In the genomic region with DNA sequence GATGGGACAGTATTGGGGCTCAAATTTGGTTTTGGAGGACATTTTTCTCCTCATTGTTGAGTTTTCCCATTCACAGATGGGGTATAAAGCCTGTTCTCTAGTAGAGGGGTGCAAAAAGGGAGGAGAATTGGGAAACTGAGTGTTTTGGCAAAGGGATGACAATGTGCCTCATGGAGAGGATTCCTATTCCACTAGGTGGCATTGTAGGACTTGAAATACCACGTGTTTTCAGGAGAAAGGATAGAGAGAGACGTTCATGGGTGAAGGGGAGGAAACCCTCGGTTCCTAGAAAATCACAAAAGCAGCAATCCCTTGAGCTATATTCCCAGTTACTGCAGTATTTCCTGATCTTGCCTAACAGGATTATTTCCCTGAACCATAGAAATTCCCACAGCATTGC, we compare ENCODE assay signal across 13 cellular contexts.
A peak's percentile ranks its signal among the peaks of the same experiment; 100 is the strongest.
DNase-seq lines count a peak whose midpoint lies in the region; ATAC-seq and TF ChIP-seq lines count a peak whose summit lies in the region.
"Had no signal": no experiment of that assay in that cellular context is flagged by ENCODE, and none has a peak within 500 bp of the region (broad histone marks: within the 10 kb centered on the region; RNA-seq: fewer than 3 reads in every experiment).

No MANE protein-coding gene starts in this region.

- peak; percentile 35 for TF ChIP-seq RAD21 in IMR-90 (IDR thresholded peaks at IDR 0.05; ENCODE audit: low read length)

- H2AFZ ChIP-seq in IMR-90 (replicated peaks; ENCODE audit: low read length, poor library complexity) = no peak overlapping the region

- no peak overlapping the region for H3K56ac ChIP-seq in IMR-90 (ENCODE audit: extremely low read depth, insufficient read depth, low read length)

- H4K91ac ChIP-seq in IMR-90 (ENCODE audit: insufficient read depth, low read depth, low read length) = no peak overlapping the region

- DNase-seq in CD1c-positive myeloid dendritic cell (ENCODE audit: extremely low spot score) (peak; percentile 12), IMR-90 (peak; percentile 8), RPMI8226 (peak; percentile 13), foreskin keratinocyte (no peak), nucleus accumbens (lab: John Stamatoyannopoulos, UW) (no peak), NCI-H1436 treated with DMSO at 0.1 percent for 48 hours (lab: John Stamatoyannopoulos, UW) (no peak), AG20443 (ENCODE audit: low spot score) (no peak)
- DNase-seq in activated T-cell treated with anti-CD3 and anti-CD28 coated beads, Interleukin-2, amount 50 U/mL, for 4 hours = no peak
- DNase-seq: anterior cingulate cortex; CD8-positive, alpha-beta memory T cell; stimulated activated CD4-positive, alpha-beta T cell treated with anti-CD3 and anti-CD28 coated beads, Interleukin-1b, Interleukin-23, amount 100 ng/mL, for 48 hours; T1000 had no signal

- H3K4me3 ChIP-seq in IMR-90 (ENCODE audit: insufficient read depth, low read depth, low read length) = no peak overlapping the region

- H3K9ac ChIP-seq in IMR-90 (ENCODE audit: low read depth, low read length) = no peak overlapping the region

- H3K23ac ChIP-seq in IMR-90 (ENCODE audit: low read depth, low read length) = no peak overlapping the region

- no peak overlapping the region for H3K14ac ChIP-seq in IMR-90 (replicated peaks; ENCODE audit: low read depth, low read length)

- H3K4ac ChIP-seq in IMR-90 (ENCODE audit: low read depth, low read length) = no peak overlapping the region

- POLR2A ChIA-PET in IMR-90 (lab: Charles Lee; ENCODE audit: unreplicated experiment) = no interaction called here

- TF ChIP-seq CTCF in IMR-90 (conservative IDR thresholded peaks at IDR 0.05; ENCODE audit: low read depth, low read length) = 0 out of 2 replicates have a peak, but pooled peaks have one; percentile 24
- TF ChIP-seq CTCF in foreskin keratinocyte (conservative IDR thresholded peaks at IDR 0.05) = peak; percentile 44

- H3K79me1 ChIP-seq in IMR-90 (ENCODE audit: low read depth in 1 of 2, low read length in 2 of 2) = no peaks in the 10 kb centered on the region

- H3K27me3 Mint-ChIP-seq in activated T-cell treated with anti-CD3 and anti-CD28 coated beads, Interleukin-2, amount 50 U/mL, for 4 hours (ENCODE audit: low read depth) = no peaks in the 10 kb centered on the region

- ATAC-seq in IMR-90 (ENCODE audit: low read depth) (no peak), foreskin keratinocyte (no peak)
- no peak for ATAC-seq in activated T-cell treated with anti-CD3 and anti-CD28 coated beads, Interleukin-2, amount 50 U/mL, for 4 hours

- H3K27ac ChIP-seq in IMR-90 (ENCODE audit: insufficient read depth, low read length) (no peak overlapping the region), foreskin keratinocyte (no peak overlapping the region)
- H3K27ac ChIP-seq: neutrophil had no signal

- no peak overlapping the region for H4K8ac ChIP-seq in IMR-90 (ENCODE audit: low read depth in 2 of 2, low read length in 2 of 2)

- H3K4me2 ChIP-seq in IMR-90 (ENCODE audit: low read depth, low read length) = no peak overlapping the region

- no CpG with 5 or more reads among the region's 3 CpGs for WGBS in IMR-90 (ENCODE audit: extremely low coverage in 2 of 2, insufficient read length in 1 of 2), 2 experiments

- H3K4me1 Mint-ChIP-seq in activated T-cell treated with anti-CD3 and anti-CD28 coated beads, Interleukin-2, amount 50 U/mL, for 4 hours (ENCODE audit: low read depth) = no peaks in the 10 kb centered on the region
- H3K4me1 Mint-ChIP-seq: CD8-positive, alpha-beta memory T cell had no signal

- dilution Hi-C loops in IMR-90 (cut with HindIII; ENCODE audit: low sequenced_read_pairs, unreplicated experiment) = no loop called here

- no peak overlapping the region for H2AK9ac ChIP-seq in IMR-90 (replicated peaks; ENCODE audit: low read depth, low read length, poor library complexity)

- CTCF ChIA-PET in IMR-90 (lab: Yijun Ruan, JAX) = no interaction called here

- no peak overlapping the region for H2BK5ac ChIP-seq in IMR-90 (ENCODE audit: low read depth, low read length, poor library complexity, severe bottlenecking)

- H4K20me1 ChIP-seq in IMR-90 (ENCODE audit: insufficient read depth, low read length) = no peaks in the 10 kb centered on the region

- no peaks in the 10 kb centered on the region for H3K36me3 ChIP-seq in IMR-90 (ENCODE audit: control insufficient read depth, insufficient read depth, low read length)
- H3K36me3 ChIP-seq: neutrophil had no signal

- no peak overlapping the region for H3K4me3 Mint-ChIP-seq in activated T-cell treated with anti-CD3 and anti-CD28 coated beads, Interleukin-2, amount 50 U/mL, for 4 hours
- H3K4me3 Mint-ChIP-seq: CD8-positive, alpha-beta memory T cell had no signal

- no peak overlapping the region for H2BK15ac ChIP-seq in IMR-90 (ENCODE audit: low read depth, low read length)

- H3K4me1 ChIP-seq in IMR-90 (ENCODE audit: control insufficient read depth, insufficient read depth, low read length) = no peaks in the 10 kb centered on the region
- no peaks in the 10 kb centered on the region for H3K4me1 ChIP-seq in foreskin keratinocyte

- in situ Hi-C loops in IMR-90 (cut with MboI; ENCODE audit: low sequenced_read_pairs) = no loop called here

- intact Hi-C loops in IMR-90 (cut with micrococcal nuclease) = no loop called here

- peaks cover 60% of the 10 kb centered on the region for H3K9me3 Mint-ChIP-seq in activated T-cell treated with anti-CD3 and anti-CD28 coated beads, Interleukin-2, amount 50 U/mL, for 4 hours

- no peak overlapping the region for H2AK5ac ChIP-seq in IMR-90 (ENCODE audit: low read depth, low read length)

- H3K9me3 ChIP-seq in IMR-90 (ENCODE audit: control insufficient read depth, insufficient read depth, low read length) = peaks cover 16% of the 10 kb centered on the region

- no peaks in the 10 kb centered on the region for H3K27me3 ChIP-seq in IMR-90 (ENCODE audit: control insufficient read depth, insufficient read depth, low read length)
- H3K27me3 ChIP-seq in foreskin keratinocyte = no peaks in the 10 kb centered on the region
- H3K27me3 ChIP-seq: neutrophil had no signal

- no peak for TF ChIP-seq POLR2A in IMR-90 (IDR thresholded peaks at IDR 0.05; ENCODE audit: low read depth, low read length)

- peaks cover 5% of the 10 kb centered on the region for H3K36me3 Mint-ChIP-seq in activated T-cell treated with anti-CD3 and anti-CD28 coated beads, Interleukin-2, amount 50 U/mL, for 4 hours (ENCODE audit: insufficient read depth)

- no peak overlapping the region for H4K5ac ChIP-seq in IMR-90 (ENCODE audit: low read depth, low read length)

- no peak overlapping the region for H2BK120ac ChIP-seq in IMR-90 (ENCODE audit: low read depth, low read length)

- no peaks in the 10 kb centered on the region for H3K9me1 ChIP-seq in IMR-90 (ENCODE audit: insufficient read depth, low read length)

- no peak overlapping the region for H3K18ac ChIP-seq in IMR-90 (ENCODE audit: low read depth, low read length)

- no peak overlapping the region for H2BK20ac ChIP-seq in IMR-90 (ENCODE audit: low read depth, low read length)

- no TSS peak for BruUV-seq in IMR-90 (replicated peaks; lab: Mats Ljungman, UMichigan)

TF ChIP-seq in IMR-90, 13 proteins besides CTCF, POLR2A, EP300 and RAD21:
- TF ChIP-seq MAZ (IDR thresholded peaks at IDR 0.05; ENCODE audit: borderline replicate concordance, low read depth, low read length) (no peak), MAFK (IDR thresholded peaks at IDR 0.05; ENCODE audit: low read depth, low read length) (no peak), BHLHE40 (IDR thresholded peaks at IDR 0.05; ENCODE audit: low read depth, low read length) (no peak), CHD1 (IDR thresholded peaks at IDR 0.05; ENCODE audit: low read depth, low read length) (no peak), SMC3 (IDR thresholded peaks at IDR 0.05; ENCODE audit: low read depth, low read length) (no peak), FOS (IDR thresholded peaks at IDR 0.05; ENCODE audit: low read depth, low read length) (no peak), NFE2L2 (IDR thresholded peaks at IDR 0.05; ENCODE audit: low read depth, low read length) (no peak), CEBPB (IDR thresholded peaks at IDR 0.05; ENCODE audit: low read depth, low read length) (no peak), MXI1 (IDR thresholded peaks at IDR 0.05; ENCODE audit: borderline replicate concordance, low read depth, low read length) (no peak)

Comparison
In these comparisons a context has a peak if more than half of its experiments do, and no peak if none do; other contexts are left out.
1. DNase-seq: peak in CD1c-positive myeloid dendritic cell (single experiment), IMR-90 (single experiment) and RPMI8226 (single experiment); none in foreskin keratinocyte (0 of 2), nucleus accumbens (0 of 56), NCI-H1436 treated with DMSO at 0.1 percent for 48 hours (single experiment), AG20443 (single experiment) and activated T-cell treated with anti-CD3 and anti-CD28 coated beads, Interleukin-2, amount 50 U/mL, for 4 hours (single experiment).